10 cellular contexts compared by ENCODE assay signal in the genomic region with DNA sequence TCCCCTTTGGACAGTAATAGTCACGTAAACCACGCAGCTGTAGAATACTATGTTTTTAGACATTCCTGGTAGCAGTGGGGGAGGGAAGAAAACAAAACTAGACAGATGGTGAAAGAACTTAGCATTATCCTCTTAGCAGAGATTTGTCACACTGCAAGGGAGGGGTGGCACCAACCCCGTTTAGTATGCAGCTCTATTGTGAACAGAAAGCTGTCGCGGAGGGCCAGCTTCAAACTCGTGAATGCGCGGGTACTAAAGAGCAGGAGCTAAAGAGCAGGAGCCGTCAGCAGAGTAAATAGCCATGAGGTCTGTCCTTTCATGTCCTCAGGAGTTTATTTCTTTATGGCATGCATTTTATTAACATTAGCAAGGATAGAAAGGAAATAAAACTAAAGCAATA.
DNase-seq lines count a peak whose midpoint lies in the region; ATAC-seq and FAIRE-seq lines count a peak whose summit lies in the region.
"Had no signal": no experiment of that assay in that cellular context is flagged by ENCODE, and none has a peak within 500 bp of the region (broad histone marks: within the 10 kb centered on the region; RNA-seq: fewer than 3 reads in every experiment).

No MANE protein-coding gene starts in this region.

- H3K27me3 ChIP-seq in small intestine (ENCODE audit: control insufficient read depth in 2 of 2, insufficient read depth in 2 of 2, low read length in 2 of 2) = no peaks in the 10 kb centered on the region
- H3K27me3 ChIP-seq: tibial nerve had no signal

- ATAC-seq in GM21786 (IDR thresholded peaks at IDR 0.05; ENCODE audit: unreplicated experiment) = no peak

- H3K9ac ChIP-seq in SK-N-MC (ENCODE audit: insufficient read length) = no peak overlapping the region

- H3K36me3 ChIP-seq in SK-N-MC (ENCODE audit: insufficient read depth, low read length) (no peaks in the 10 kb centered on the region), small intestine (ENCODE audit: control insufficient read depth in 2 of 2, insufficient read depth in 2 of 2, low read length in 2 of 2) (no peaks in the 10 kb centered on the region)
- H3K36me3 ChIP-seq: tibial nerve had no signal

- H3K9me3 ChIP-seq in SK-N-MC (ENCODE audit: low read depth, low read length) (no peaks in the 10 kb centered on the region), small intestine (ENCODE audit: control insufficient read depth, low read depth) (no peaks in the 10 kb centered on the region)
- H3K9me3 ChIP-seq: tibial nerve had no signal

- 14 to 35% (median 32%) methylated on average over 9 of the region's 9 CpGs for WGBS in small intestine, 3 donors

- H3K27ac ChIP-seq in SK-N-MC (no peak overlapping the region), small intestine (ENCODE audit: low read depth in 1 of 2, low read length in 1 of 2) (peak overlapping the region; percentile 17 to 52)

- peak in 2 of 3 experiments; percentile 13 to 51 for DNase-seq in NCI-H1417 (lab: John Stamatoyannopoulos, UW)
- no peak for DNase-seq in NCI-H1417 treated with DMSO at 0.1 percent for 48 hours (lab: John Stamatoyannopoulos, UW)
- no peak for DNase-seq in SK-N-MC (ENCODE audit: low read depth, low spot score)
- DNase-seq in hippocampal formation (lab: John Stamatoyannopoulos, UW) = peak; percentile 11 to 33
- DNase-seq in small intestine = peak; percentile 64
- DNase-seq in activated CD4-positive, alpha-beta T cell treated with anti-CD3 and anti-CD28 coated beads for 4 hours = no peak
- no peak for DNase-seq in CD1c-positive myeloid dendritic cell (ENCODE audit: extremely low spot score)

- H3K4me3 ChIP-seq in SK-N-MC (peak overlapping the region; percentile 6; the same call in 1 of the 2 replicates), small intestine (ENCODE audit: low read depth in 1 of 2, low read length in 2 of 2) (peak overlapping the region in 1 of 2 donors; percentile 28)
- H3K4me3 ChIP-seq: lung, tibial nerve had no signal

- no peak for FAIRE-seq in small intestine (lab: Jason Lieb, UNC)

- peaks cover 0 to 2% of the 10 kb centered on the region in 2 donors for H3K4me1 ChIP-seq in small intestine (ENCODE audit: control insufficient read depth in 2 of 2, insufficient read depth in 1 of 2, low read depth in 1 of 2, low read length in 1 of 2)
- H3K4me1 ChIP-seq: tibial nerve had no signal

Comparison
In these comparisons a context has a peak if more than half of its experiments do, and no peak if none do; other contexts are left out.
1. DNase-seq: peak in NCI-H1417 (2 of 3), hippocampal formation (2 of 2) and small intestine (single experiment); none in NCI-H1417 treated with DMSO at 0.1 percent for 48 hours (single experiment), SK-N-MC (single experiment), activated CD4-positive, alpha-beta T cell treated with anti-CD3 and anti-CD28 coated beads for 4 hours (0 of 2) and CD1c-positive myeloid dendritic cell (single experiment).